In the genomic region with DNA sequence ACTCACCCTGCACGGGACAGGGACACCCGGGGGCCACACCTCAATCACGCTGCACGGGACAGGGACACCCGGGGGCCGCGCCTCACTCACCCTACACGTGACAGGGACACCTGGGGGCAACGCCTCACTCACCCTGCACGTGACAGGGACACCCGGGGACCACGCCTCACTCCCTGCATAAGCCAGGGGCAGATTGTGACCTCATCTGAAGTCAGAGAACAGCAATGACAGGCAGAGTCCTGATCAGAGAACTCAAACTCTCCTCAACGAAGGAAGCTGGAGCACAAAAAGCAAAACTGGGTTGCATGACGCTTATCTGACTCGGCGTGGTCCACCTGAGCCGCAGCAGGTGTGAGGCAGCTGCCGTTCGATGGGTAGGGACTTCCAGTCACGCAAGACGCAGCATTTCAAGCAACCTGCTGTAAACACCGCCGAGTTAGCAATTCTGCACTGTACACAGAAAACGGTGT, we compare ENCODE assay signal across 18 cellular contexts. TPM values are rescaled to one million over a fixed set of nuclear protein-coding genes. Genes with fewer than 3 reads are reported as not detected.
DNase-seq lines count a peak whose midpoint lies in the region; ATAC-seq, FAIRE-seq and TF ChIP-seq lines count a peak whose summit lies in the region.
"Had no signal": no experiment of that assay in that cellular context is flagged by ENCODE, and none has a peak within 500 bp of the region (broad histone marks: within the 10 kb centered on the region; RNA-seq: fewer than 3 reads in every experiment).

No MANE protein-coding gene starts in this region.

- no peak overlapping the region for H3K18ac ChIP-seq in mesendoderm (ENCODE audit: low read length)

- no peak overlapping the region for H2BK120ac ChIP-seq in mesendoderm (ENCODE audit: low read depth, low read length)

- H3K79me2 ChIP-seq in OCI-LY7 (ENCODE audit: insufficient read depth, low read depth, low read length): peaks cover 81% of the 10 kb centered on the region
- H3K79me2 ChIP-seq in HepG2 (ENCODE audit: insufficient read depth, low read length): no peaks in the 10 kb centered on the region
- H3K79me2 ChIP-seq in mesendoderm (ENCODE audit: control insufficient read depth, insufficient read depth, low read length): no peaks in the 10 kb centered on the region

- POLR2A ChIA-PET in OCI-LY7 (lab: Charles Lee): interaction anchor here (1.8 to 7.0 kb wide), 2 partner anchors 22 to 26 kb away, joined by 6 to 60 read pairs; no protein-coding TSS in a partner anchor
- POLR2A ChIA-PET in HepG2 (lab: Yijun Ruan, JAX): no interaction called here

- DNase-seq in NCI-H1436 (lab: John Stamatoyannopoulos, UW) (peak; percentile 11), NCI-H1436 treated with DMSO at 0.1 percent for 48 hours (lab: John Stamatoyannopoulos, UW) (no peak), DMS79 (lab: John Stamatoyannopoulos, UW) (peak; percentile 60), OCI-LY7 (ENCODE audit: low spot score) (peak; percentile 69), HepG2 (ENCODE audit: low spot score) (no peak), KBM-7 (no peak), mesendoderm (no peak), DMS 273 (lab: John Stamatoyannopoulos, UW; ENCODE audit: unreplicated experiment) (no peak)
- DNase-seq: activated naive CD8-positive, alpha-beta T cell treated with anti-CD3 and anti-CD28 coated beads, Interleukin-2, amount 10 ng/mL, durations not matched to agents 7 days and 5 days; CD4-positive, CD25-positive, alpha-beta regulatory T cell; effector memory CD4-positive, alpha-beta T cell; GF-D8; Kasumi-1; left ventricle myocardium superior; naive B cell; NCI-H2029 treated with DMSO at 0.1 percent for 48 hours; stimulated activated CD4-positive, alpha-beta T cell treated with anti-CD3 and anti-CD28 coated beads, Interleukin-15, amount 100 ng/mL, for 24 hours; substantia nigra had no signal

- H4K20me1 ChIP-seq in OCI-LY7 (ENCODE audit: insufficient read depth, low read length) (peaks cover 11% of the 10 kb centered on the region), HepG2 (ENCODE audit: insufficient read depth, low read length) (no peaks in the 10 kb centered on the region)

- H3K4me1 ChIP-seq in OCI-LY7 (ENCODE audit: insufficient read depth, low read length, poor library complexity, severe bottlenecking): peaks cover 48% of the 10 kb centered on the region
- peaks cover 15% of the 10 kb centered on the region for H3K4me1 ChIP-seq in HepG2 (ENCODE audit: insufficient read depth, low read length)
- H3K4me1 ChIP-seq in mesendoderm (ENCODE audit: control insufficient read depth, low read depth, low read length): no peaks in the 10 kb centered on the region

- no peak overlapping the region for H2BK15ac ChIP-seq in mesendoderm (replicated peaks; ENCODE audit: low read depth)

- H4K8ac ChIP-seq in mesendoderm (ENCODE audit: low read depth, low read length): no peak overlapping the region

- no peaks in the 10 kb centered on the region for H3K9me2 ChIP-seq in OCI-LY7 (ENCODE audit: insufficient read depth, low read length)

- H3K23ac ChIP-seq in mesendoderm (ENCODE audit: low read length): no peak overlapping the region

- no peaks in the 10 kb centered on the region for H3K79me1 ChIP-seq in mesendoderm (ENCODE audit: low read length)

- TF ChIP-seq EP300 in HepG2 (IDR thresholded peaks at IDR 0.05; ENCODE audit: low read depth in 2 of 2, low read length in 2 of 2): no peak
- no peak for TF ChIP-seq EP300 in HepG2 (CRISPR knock-in tag; IDR thresholded peaks at IDR 0.05; ENCODE audit: borderline replicate concordance)

- TF ChIP-seq CTCF in OCI-LY7 (conservative IDR thresholded peaks at IDR 0.05; ENCODE audit: low read length) (no peak), HepG2 (CRISPR knock-in tag; IDR thresholded peaks at IDR 0.05) (no peak)

- no peak overlapping the region for H3K4ac ChIP-seq in mesendoderm (ENCODE audit: low read depth, low read length)

- no peak overlapping the region for H2AK5ac ChIP-seq in mesendoderm (ENCODE audit: low read length)

- FAIRE-seq in HepG2 (lab: Jason Lieb, UNC): no peak

- CTCF ChIA-PET in OCI-LY7 (lab: Charles Lee; ENCODE audit: unreplicated experiment): no interaction called here
- CTCF ChIA-PET in HepG2 (lab: Yijun Ruan, JAX; ENCODE audit: low intra/inter-chr PET ratio, low total read pairs): no interaction called here

- H3K56ac ChIP-seq in mesendoderm (ENCODE audit: low read length): no peak overlapping the region

- H2AFZ ChIP-seq in OCI-LY7 (ENCODE audit: low read length): no peak overlapping the region
- no peak overlapping the region for H2AFZ ChIP-seq in HepG2 (ENCODE audit: low read length)

- H3K9me3 ChIP-seq in OCI-LY7 (ENCODE audit: low read length): no peaks in the 10 kb centered on the region
- no peaks in the 10 kb centered on the region for H3K9me3 ChIP-seq in HepG2 (ENCODE audit: low read length)

- in situ Hi-C loops in HepG2 (cut with HindIII; ENCODE audit: extremely low pct_ligation_motif_present, low pct_unique_long_range_greater_than_20kb) (no loop called here), KBM-7 (cut with MboI; ENCODE audit: low pct_unique_long_range_greater_than_20kb, low sequenced_read_pairs) (no loop called here)

- no peak for TF ChIP-seq RAD21 in HepG2 (CRISPR knock-in tag; IDR thresholded peaks at IDR 0.05)

- peak overlapping the region; percentile 87 for H3K27ac ChIP-seq in OCI-LY7 (ENCODE audit: low read depth, low read length, poor library complexity, severe bottlenecking)
- H3K27ac ChIP-seq in HepG2 (ENCODE audit: extremely low read length, insufficient read depth, low read length): no peak overlapping the region
- H3K27ac ChIP-seq in mesendoderm (ENCODE audit: low read depth, low read length): no peak overlapping the region

- peak overlapping the region; percentile 79 for H3K4me3 ChIP-seq in OCI-LY7 (ENCODE audit: low read depth, low read length, poor library complexity, severe bottlenecking)
- H3K4me3 ChIP-seq in HepG2 (replicated peaks in 1 of 3; ENCODE audit: insufficient read depth in 1 of 3, low read depth in 2 of 3, low read length in 3 of 3): no peak overlapping the region
- H3K4me3 ChIP-seq in mesendoderm (ENCODE audit: low read length): no peak overlapping the region

- H3K27me3 ChIP-seq in HepG2 (ENCODE audit: control insufficient read depth in 1 of 2, insufficient read depth in 2 of 2, low read length in 2 of 2) (peaks cover 4 to 15% of the 10 kb centered on the region in 2 experiments; a peak in 3 of 5 replicates), mesendoderm (ENCODE audit: insufficient read depth, low read length, poor library complexity) (no peaks in the 10 kb centered on the region)

- BruUV-seq in OCI-LY7 (replicated peaks; lab: Mats Ljungman, UMichigan) (no TSS peak), HepG2 (replicated peaks; lab: Mats Ljungman, UMichigan) (no TSS peak)

- intact Hi-C loops in OCI-LY7 (cut with micrococcal nuclease; ENCODE audit: unreplicated experiment): no loop called here
- intact Hi-C loops in HepG2 (cut with micrococcal nuclease; ENCODE audit: unreplicated experiment): no loop called here

- H4K5ac ChIP-seq in mesendoderm (ENCODE audit: low read length): no peak overlapping the region

- no peak for ATAC-seq in HepG2
- ATAC-seq: left ventricle myocardium superior had no signal

- H3K9ac ChIP-seq in HepG2 (ENCODE audit: insufficient read depth, low read depth, low read length): no peak overlapping the region
- no peak overlapping the region for H3K9ac ChIP-seq in mesendoderm (ENCODE audit: low read length)

- H3K36me3 ChIP-seq in OCI-LY7 (ENCODE audit: insufficient read depth, low read length): peaks cover 68% of the 10 kb centered on the region
- no peaks in the 10 kb centered on the region for H3K36me3 ChIP-seq in HepG2 (replicated peaks in 1 of 2; ENCODE audit: control insufficient read depth in 1 of 2, insufficient read depth in 2 of 2, low read length in 2 of 2)
- H3K36me3 ChIP-seq in mesendoderm (ENCODE audit: control insufficient read depth, insufficient read depth, low read length): no peaks in the 10 kb centered on the region

- no peak for TF ChIP-seq POLR2A in HepG2 (IDR thresholded peaks at IDR 0.05; ENCODE audit: insufficient read depth in 1 of 2, low read depth in 2 of 2, low read length in 2 of 2)

- no peak overlapping the region for H2BK5ac ChIP-seq in mesendoderm (ENCODE audit: low read length)

- H3K4me2 ChIP-seq in OCI-LY7 (ENCODE audit: low read length): peak overlapping the region; percentile 87
- H3K4me2 ChIP-seq in HepG2 (ENCODE audit: low read depth, low read length): no peak overlapping the region
- no peak overlapping the region for H3K4me2 ChIP-seq in mesendoderm (ENCODE audit: low read length)

- WGBS in HepG2 (ENCODE audit: low lambda C conversion rate): 54% methylated on average over 19 of the region's 24 CpGs
- WGBS in mesendoderm (ENCODE audit: extremely low coverage, insufficient coverage, low lambda C conversion rate): no CpG with 5 or more reads among the region's 24 CpGs

RNA-seq across cellular contexts. Expression of gene TERT, which starts 3.2 kb away (rescaled TPM):
- 120 and 156 TPM in 2 replicates for total RNA-seq in OCI-LY7 (2014; rRNA removed; shearing (Covaris generic))
- 173 and 198 TPM in 2 replicates for total RNA-seq in OCI-LY7 (2022)
- 1.2 and 5.9 TPM in 2 replicates for total RNA-seq in HepG2 (2016; rRNA removed; fragmentation: Illumina TruSeq; extraction: Trizol)
- total RNA-seq in HepG2 (2016; cell fraction: cytosol; rRNA removed; fragmentation: Illumina TruSeq; extraction: Trizol; ENCODE audit: low read depth): 6.1 and 7.1 TPM in 2 replicates
- total RNA-seq in HepG2 (2016; cell fraction: insoluble cytoplasmic fraction; rRNA removed; fragmentation: Illumina TruSeq; extraction: Trizol): 1.7 and 5.8 TPM in 2 replicates
- 3.3 and 3.7 TPM in 2 replicates for total RNA-seq in HepG2 (2016; cell fraction: membrane; rRNA removed; fragmentation: Illumina TruSeq; extraction: Trizol)
- 7.1 and 8.7 TPM in 2 replicates for total RNA-seq in HepG2 (2016; cell fraction: nucleus; rRNA removed; fragmentation: Illumina TruSeq; extraction: Trizol)
- 3.5 and 4.3 TPM in 2 replicates for polyA plus RNA-seq in HepG2 (2011; rRNA removed)
- 0.68 and 2.0 TPM in 2 replicates for polyA plus RNA-seq in HepG2 (2011; cell fraction: cytosol; rRNA removed)
- 28.2 and 42.3 TPM in 2 replicates for polyA plus RNA-seq in HepG2 (2011; cell fraction: nucleus; rRNA removed)
- 1.7 and 2.9 TPM in 2 replicates for polyA plus RNA-seq in HepG2 (2012)
- polyA plus RNA-seq in HepG2 (2016; cell fraction: cytosol; fragmentation: Illumina TruSeq; extraction: Trizol; ENCODE audit: low read depth): 0.62 and 0.99 TPM in 2 replicates
- polyA plus RNA-seq in HepG2 (2016; cell fraction: insoluble cytoplasmic fraction; fragmentation: Illumina TruSeq; extraction: Trizol; ENCODE audit: low read depth): 1.6 and 2.5 TPM in 2 replicates
- polyA plus RNA-seq in HepG2 (2016; cell fraction: membrane; fragmentation: Illumina TruSeq; extraction: Trizol; ENCODE audit: low read depth): 1.4 and 1.5 TPM in 2 replicates
- 24.5 and 26.8 TPM in 2 replicates for polyA plus RNA-seq in HepG2 (2016; cell fraction: nucleus; fragmentation: Illumina TruSeq; extraction: Trizol; ENCODE audit: insufficient read depth, low read depth)
- polyA minus RNA-seq in HepG2 (2011; rRNA and poly(A)+ RNA removed; ENCODE audit: low replicate concordance): 0.30 and 3.4 TPM in 2 replicates
- polyA minus RNA-seq in HepG2 (2011; cell fraction: cytosol; rRNA and poly(A)+ RNA removed): 1.9 and 2.0 TPM in 2 replicates
- polyA minus RNA-seq in HepG2 (2011; cell fraction: nucleus; rRNA and poly(A)+ RNA removed): 4.0 and 6.4 TPM in 2 replicates
- polyA plus RNA-seq in mesendoderm (2013, experiment 1 of 2): 4.4 TPM
- polyA plus RNA-seq in mesendoderm (2013, experiment 2 of 2): 4.8 TPM
- total RNA-seq: left ventricle myocardium superior had no signal
- polyA plus RNA-seq: CD4-positive, CD25-positive, alpha-beta regulatory T cell had no signal

RNA-seq across cellular contexts. Expression of gene CLPTM1L, which starts 53.3 kb away (rescaled TPM):
- total RNA-seq in OCI-LY7 (2014; rRNA removed; shearing (Covaris generic)): 356 and 395 TPM in 2 replicates
- 395 and 396 TPM in 2 replicates for total RNA-seq in OCI-LY7 (2022)
- total RNA-seq in HepG2 (2016; rRNA removed; fragmentation: Illumina TruSeq; extraction: Trizol): 65.4 and 124 TPM in 2 replicates
- total RNA-seq in HepG2 (2016; cell fraction: cytosol; rRNA removed; fragmentation: Illumina TruSeq; extraction: Trizol; ENCODE audit: low read depth): 165 and 166 TPM in 2 replicates
- total RNA-seq in HepG2 (2016; cell fraction: insoluble cytoplasmic fraction; rRNA removed; fragmentation: Illumina TruSeq; extraction: Trizol): 72.1 and 131 TPM in 2 replicates
- 271 and 285 TPM in 2 replicates for total RNA-seq in HepG2 (2016; cell fraction: membrane; rRNA removed; fragmentation: Illumina TruSeq; extraction: Trizol)
- total RNA-seq in HepG2 (2016; cell fraction: nucleus; rRNA removed; fragmentation: Illumina TruSeq; extraction: Trizol): 76.4 and 77.0 TPM in 2 replicates
- polyA plus RNA-seq in HepG2 (2011; rRNA removed): 80.3 and 99.3 TPM in 2 replicates
- polyA plus RNA-seq in HepG2 (2011; cell fraction: cytosol; rRNA removed): 102 and 119 TPM in 2 replicates
- 99.8 and 103 TPM in 2 replicates for polyA plus RNA-seq in HepG2 (2011; cell fraction: nucleus; rRNA removed)
- polyA plus RNA-seq in HepG2 (2012): 43.6 and 60.3 TPM in 2 replicates
- 124 and 168 TPM in 2 replicates for polyA plus RNA-seq in HepG2 (2016; cell fraction: cytosol; fragmentation: Illumina TruSeq; extraction: Trizol; ENCODE audit: low read depth)
- 83.6 and 94.2 TPM in 2 replicates for polyA plus RNA-seq in HepG2 (2016; cell fraction: insoluble cytoplasmic fraction; fragmentation: Illumina TruSeq; extraction: Trizol; ENCODE audit: low read depth)
- 184 and 217 TPM in 2 replicates for polyA plus RNA-seq in HepG2 (2016; cell fraction: membrane; fragmentation: Illumina TruSeq; extraction: Trizol; ENCODE audit: low read depth)
- polyA plus RNA-seq in HepG2 (2016; cell fraction: nucleus; fragmentation: Illumina TruSeq; extraction: Trizol; ENCODE audit: insufficient read depth, low read depth): 147 and 155 TPM in 2 replicates
- polyA minus RNA-seq in HepG2 (2011; rRNA and poly(A)+ RNA removed; ENCODE audit: low replicate concordance): 281 and 712 TPM in 2 replicates
- 45.2 and 56.5 TPM in 2 replicates for polyA minus RNA-seq in HepG2 (2011; cell fraction: cytosol; rRNA and poly(A)+ RNA removed)
- 37.0 and 46.2 TPM in 2 replicates for polyA minus RNA-seq in HepG2 (2011; cell fraction: nucleus; rRNA and poly(A)+ RNA removed)
- polyA plus RNA-seq in mesendoderm (2013, experiment 1 of 2): 78.0 TPM
- 78.4 TPM for polyA plus RNA-seq in mesendoderm (2013, experiment 2 of 2)

Comparison
In these comparisons a context has a peak if more than half of its experiments do, and no peak if none do; other contexts are left out.
1. DNase-seq: peak in NCI-H1436 (single experiment), DMS79 (single experiment) and OCI-LY7 (single experiment); none in NCI-H1436 treated with DMSO at 0.1 percent for 48 hours (single experiment), HepG2 (single experiment), KBM-7 (single experiment), mesendoderm (single experiment) and DMS 273 (single experiment).
2. RNA of gene TERT, which starts 3.2 kb away (total RNA-seq): 120 to 198 TPM in OCI-LY7; 1.2 to 8.7 TPM in HepG2; every median in the first group is over 10 times any median in the second.